Comparison of ENCODE assay signal across 9 cellular contexts in the genomic region with DNA sequence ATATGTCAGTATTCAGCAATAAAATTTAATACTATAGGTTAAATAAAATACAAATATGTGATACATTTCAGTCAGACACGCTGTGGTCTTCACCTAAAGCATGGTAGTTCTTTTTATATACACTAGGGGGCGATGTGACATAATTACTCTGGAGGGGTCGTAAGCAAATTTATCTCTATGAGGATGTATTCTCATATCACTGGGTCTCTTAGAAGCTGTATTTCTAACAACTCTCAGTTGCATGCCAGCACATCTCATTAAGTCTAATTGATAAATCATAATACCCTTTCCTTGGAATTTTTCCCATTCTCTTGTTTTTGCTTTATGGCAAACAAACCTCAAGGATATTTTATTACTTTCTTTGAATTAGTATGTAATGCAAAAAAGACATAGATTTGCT. TPM values are rescaled to one million over a fixed set of nuclear protein-coding genes. Genes with fewer than 3 reads are reported as not detected.
DNase-seq lines count a peak whose midpoint lies in the region; ATAC-seq and TF ChIP-seq lines count a peak whose summit lies in the region.
"Had no signal": no experiment of that assay in that cellular context is flagged by ENCODE, and none has a peak within 500 bp of the region (broad histone marks: within the 10 kb centered on the region; RNA-seq: fewer than 3 reads in every experiment).

No MANE protein-coding gene starts in this region.

- TF ChIP-seq CTCF in C4-2B (conservative IDR thresholded peaks at IDR 0.05) (peak; percentile 79), chondrocyte (IDR thresholded peaks at IDR 0.05) (peak; percentile 94), prostate gland (IDR thresholded peaks at IDR 0.05) (peak in 3 of 4 experiments; percentile 3 to 50 (median 27)), natural killer cell (IDR thresholded peaks at IDR 0.05) (no peak)

- peaks cover 11% of the 10 kb centered on the region for H3K27me3 ChIP-seq in prostate gland (replicated peaks; ENCODE audit: insufficient read depth)

- no peaks in the 10 kb centered on the region for H3K9me3 ChIP-seq in prostate gland

- 5% methylated on average over 3 of the region's 3 CpGs for WGBS in prostate gland

- peaks cover 27% of the 10 kb centered on the region for H3K27me3 Mint-ChIP-seq in chondrocyte (ENCODE audit: low read depth)
- peaks cover 35 to 36% of the 10 kb centered on the region in 2 donors for H3K27me3 Mint-ChIP-seq in natural killer cell (ENCODE audit: low read depth in 2 of 2)
- peaks cover 43% of the 10 kb centered on the region for H3K27me3 Mint-ChIP-seq in activated T-helper 17 cell treated with anti-CD3 and anti-CD28 coated beads, Interleukin-2, amount 50 U/mL, for 72 hours

- H3K27ac ChIP-seq in C4-2B (no peak overlapping the region), prostate gland (no peak overlapping the region)

- TF ChIP-seq POLR2A in prostate gland (IDR thresholded peaks at IDR 0.05): no peak

- no peaks in the 10 kb centered on the region for H3K36me3 ChIP-seq in prostate gland

- H3K36me3 Mint-ChIP-seq in chondrocyte (ENCODE audit: low read depth): peaks cover 2% of the 10 kb centered on the region
- H3K36me3 Mint-ChIP-seq in natural killer cell: no peaks in the 10 kb centered on the region
- no peaks in the 10 kb centered on the region for H3K36me3 Mint-ChIP-seq in activated T-helper 17 cell treated with anti-CD3 and anti-CD28 coated beads, Interleukin-2, amount 50 U/mL, for 72 hours (ENCODE audit: low read depth)

- H3K9me3 Mint-ChIP-seq in chondrocyte (ENCODE audit: low read depth) (no peaks in the 10 kb centered on the region), natural killer cell (peaks cover 5 to 7% of the 10 kb centered on the region in 2 donors)
- peaks cover 4% of the 10 kb centered on the region for H3K9me3 Mint-ChIP-seq in activated T-helper 17 cell treated with anti-CD3 and anti-CD28 coated beads, Interleukin-2, amount 50 U/mL, for 72 hours
- H3K9me3 Mint-ChIP-seq: stimulated activated naive CD8-positive, alpha-beta T cell treated with anti-CD3 and anti-CD28 coated beads, Interleukin-15, Interleukin-2, amounts not matched to agents 100 ng/mL and 50 ng/mL, for 24 hours had no signal

- DNase-seq in NCI-H2196 treated with DMSO at 0.1 percent for 48 hours (lab: John Stamatoyannopoulos, UW; ENCODE audit: unreplicated experiment) (peak; percentile 0), chondrocyte (ENCODE audit: low spot score) (no peak), prostate gland (ENCODE audit: low spot score) (no peak), natural killer cell (no peak)
- no peak for DNase-seq in activated CD4-positive, alpha-beta T cell treated with anti-CD3 and anti-CD28 coated beads, Interleukin-2, amount 50 U/mL, for 1 hour

- H3K4me1 Mint-ChIP-seq in chondrocyte (ENCODE audit: low read depth) (peaks cover 36% of the 10 kb centered on the region), natural killer cell (peaks cover 11 to 12% of the 10 kb centered on the region in 2 donors)
- H3K4me1 Mint-ChIP-seq in activated T-helper 17 cell treated with anti-CD3 and anti-CD28 coated beads, Interleukin-2, amount 50 U/mL, for 72 hours: peaks cover 24% of the 10 kb centered on the region

- intact Hi-C loops in prostate gland (cut with DNase I) (no loop called here), natural killer cell (cut with micrococcal nuclease) (no loop called here)

- ATAC-seq in GM21529 (IDR thresholded peaks at IDR 0.05; ENCODE audit: unreplicated experiment): peak; percentile 67
- ATAC-seq in natural killer cell: no peak
- no peak for ATAC-seq in activated T-helper 17 cell treated with anti-CD3 and anti-CD28 coated beads, Interleukin-2, amount 50 U/mL, for 72 hours (replicated peaks)

- no peak overlapping the region for H3K4me3 ChIP-seq in prostate gland

- no peaks in the 10 kb centered on the region for H3K4me1 ChIP-seq in prostate gland (replicated peaks)

- no peak overlapping the region for H3K4me3 Mint-ChIP-seq in chondrocyte (ENCODE audit: unreplicated experiment)
- H3K4me3 Mint-ChIP-seq in natural killer cell: no peak overlapping the region
- no peak overlapping the region for H3K4me3 Mint-ChIP-seq in activated T-helper 17 cell treated with anti-CD3 and anti-CD28 coated beads, Interleukin-2, amount 50 U/mL, for 72 hours
- H3K4me3 Mint-ChIP-seq: stimulated activated naive CD8-positive, alpha-beta T cell treated with anti-CD3 and anti-CD28 coated beads, Interleukin-15, Interleukin-2, amounts not matched to agents 100 ng/mL and 50 ng/mL, for 24 hours had no signal

- no peak overlapping the region for H3K27ac Mint-ChIP-seq in chondrocyte (ENCODE audit: unreplicated experiment)
- H3K27ac Mint-ChIP-seq in natural killer cell: no peak overlapping the region
- H3K27ac Mint-ChIP-seq in activated T-helper 17 cell treated with anti-CD3 and anti-CD28 coated beads, Interleukin-2, amount 50 U/mL, for 72 hours: no peak overlapping the region
- H3K27ac Mint-ChIP-seq: stimulated activated naive CD8-positive, alpha-beta T cell treated with anti-CD3 and anti-CD28 coated beads, Interleukin-15, Interleukin-2, amounts not matched to agents 100 ng/mL and 50 ng/mL, for 24 hours had no signal

RNA-seq across cellular contexts. Expression of gene PCDH17, which starts 3.9 kb away (rescaled TPM):
- total RNA-seq in chondrocyte (0.32 to 0.36 TPM (median 0.34 TPM) in 3 replicates), prostate gland (10 to 100 TPM in 1 of 2 donors, 1 to 10 TPM in 1; 2.5 to 13.7 TPM), natural killer cell (not detected)
- not detected for total RNA-seq in activated T-helper 17 cell treated with anti-CD3 and anti-CD28 coated beads, Interleukin-2, amount 50 U/mL, for 72 hours
